In genomic region chr14:90308561-90308960, GRCh38 we compare ENCODE assay signal across 21 cellular contexts. TPM values are rescaled to one million over a fixed set of nuclear protein-coding genes. Genes with fewer than 3 reads are reported as not detected.
A peak's percentile ranks its signal among the peaks of the same experiment; 100 is the strongest.
DNase-seq lines count a peak whose midpoint lies in the region; FAIRE-seq lines count a peak whose summit lies in the region.
"Had no signal": no experiment of that assay in that cellular context is flagged by ENCODE, and none has a peak within 500 bp of the region (broad histone marks: within the 10 kb centered on the region; RNA-seq: fewer than 3 reads in every experiment).

No MANE protein-coding gene starts in this region.

- H3K36me3 Mint-ChIP-seq in dendritic cell treated with granulocyte-macrophage colony-stimulating factor and Interleukin-4, amounts not matched to agents 40 ng/mL and 50 ng/mL, for 4 days (ENCODE audit: low read depth): peaks cover 91% of the 10 kb centered on the region

- H3K4me1 Mint-ChIP-seq in dendritic cell treated with granulocyte-macrophage colony-stimulating factor and Interleukin-4, amounts not matched to agents 40 ng/mL and 50 ng/mL, for 4 days (ENCODE audit: low read depth): peaks cover 5% of the 10 kb centered on the region

- no peak overlapping the region for H3K4me3 Mint-ChIP-seq in dendritic cell treated with granulocyte-macrophage colony-stimulating factor and Interleukin-4, amounts not matched to agents 40 ng/mL and 50 ng/mL, for 4 days
- H3K4me3 Mint-ChIP-seq: CD4-positive, alpha-beta memory T cell had no signal

- intact Hi-C loops in dendritic cell treated with granulocyte-macrophage colony-stimulating factor and Interleukin-4, amounts not matched to agents 40 ng/mL and 50 ng/mL, for 4 days (cut with micrococcal nuclease): no loop called here

- H3K9me3 Mint-ChIP-seq in dendritic cell treated with granulocyte-macrophage colony-stimulating factor and Interleukin-4, amounts not matched to agents 40 ng/mL and 50 ng/mL, for 4 days: no peaks in the 10 kb centered on the region

- DNase-seq in midbrain (lab: John Stamatoyannopoulos, UW) (peak; percentile 30), RCC 7860 (ENCODE audit: low spot score) (no peak), GDM1 (lab: John Stamatoyannopoulos, UW) (no peak), EL (no peak)
- DNase-seq: Caco-2; CD4-positive, alpha-beta memory T cell; DND-41; GM23248; Karpas-422; MV-4-11; NCI-H187; NCI-H2107; NCI-H446 treated with DMSO at 0.1 percent for 48 hours; NCI-H526 treated with DMSO at 0.1 percent for 48 hours; OCI-M1 had no signal

- H3K27ac ChIP-seq in angular gyrus (ENCODE audit: low read depth, low read length) (peak overlapping the region; percentile 76), temporal lobe (ENCODE audit: low read depth, low read length) (peak overlapping the region; percentile 90)
- H3K27ac ChIP-seq: BLaER1, GM23248, SJSA1 had no signal

- FAIRE-seq in RCC 7860 (lab: Jason Lieb, UNC): no peak
- FAIRE-seq: GM12892 had no signal

- H3K27ac Mint-ChIP-seq in dendritic cell treated with granulocyte-macrophage colony-stimulating factor and Interleukin-4, amounts not matched to agents 40 ng/mL and 50 ng/mL, for 4 days: peak overlapping the region; percentile 2

- no peaks in the 10 kb centered on the region for H3K27me3 Mint-ChIP-seq in dendritic cell treated with granulocyte-macrophage colony-stimulating factor and Interleukin-4, amounts not matched to agents 40 ng/mL and 50 ng/mL, for 4 days
- H3K27me3 Mint-ChIP-seq: CD4-positive, alpha-beta memory T cell had no signal

RNA-seq across cellular contexts. Expression of gene NRDE2, which starts 23.2 kb away (rescaled TPM):
- total RNA-seq in temporal lobe: 14.0 TPM

RNA-seq across cellular contexts. Expression of gene PSMC1, which starts 52.2 kb away (rescaled TPM):
- total RNA-seq in temporal lobe: 55.6 TPM
